In the genomic region with DNA sequence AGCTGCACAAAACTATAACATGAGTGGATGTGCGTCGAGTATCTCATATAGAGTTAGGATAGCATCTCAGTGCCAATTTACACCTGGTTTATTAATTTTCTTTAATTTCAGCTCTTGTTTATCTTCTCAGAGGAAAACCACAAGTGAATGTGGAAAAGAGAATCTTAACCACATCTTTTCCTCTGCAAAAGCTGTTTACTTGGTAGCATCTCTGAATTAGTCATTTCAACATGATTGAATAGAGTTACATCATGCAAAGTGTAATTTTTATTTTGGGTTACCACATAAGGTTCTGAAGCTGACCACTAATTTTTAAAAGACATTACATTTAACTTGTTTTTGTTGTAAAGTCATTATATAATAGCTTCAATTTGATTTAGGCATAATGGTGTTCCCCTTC, we compare ENCODE assay signal across 24 cellular contexts.
DNase-seq lines count a peak whose midpoint lies in the region; ATAC-seq and TF ChIP-seq lines count a peak whose summit lies in the region.
"Had no signal": no experiment of that assay in that cellular context is flagged by ENCODE, and none has a peak within 500 bp of the region (broad histone marks: within the 10 kb centered on the region; RNA-seq: fewer than 3 reads in every experiment).

No MANE protein-coding gene starts in this region.

- no peak overlapping the region for H2BK5ac ChIP-seq in mesenchymal stem cell (ENCODE audit: low read depth, low read length, poor library complexity, severe bottlenecking)

- no peak overlapping the region for H4K91ac ChIP-seq in mesenchymal stem cell (ENCODE audit: low read length)

- no peak overlapping the region for H2AFZ ChIP-seq in mesenchymal stem cell (ENCODE audit: low read depth, low read length)

- no peak overlapping the region for H2BK12ac ChIP-seq in mesenchymal stem cell (ENCODE audit: low read length in 2 of 2)

- no peak overlapping the region for H4K8ac ChIP-seq in mesenchymal stem cell (ENCODE audit: low read length)

- H3K27me3 ChIP-seq in adipocyte (replicated peaks; ENCODE audit: control insufficient read depth, insufficient read depth, low read length) (no peaks in the 10 kb centered on the region), mesenchymal stem cell (ENCODE audit: control insufficient read depth in 1 of 2, insufficient read depth in 1 of 2, low read length in 2 of 2) (no peaks in the 10 kb centered on the region)
- H3K27me3 ChIP-seq: MG63, stomach had no signal

- peaks cover 24% of the 10 kb centered on the region for H3K4me1 Mint-ChIP-seq in activated CD4-positive, alpha-beta T cell treated with anti-CD3 and anti-CD28 coated beads for 36 hours
- H3K4me1 Mint-ChIP-seq: H9, IgD-negative memory B cell, memory B cell, naive B cell had no signal

- H3K36me3 Mint-ChIP-seq in activated CD4-positive, alpha-beta T cell treated with anti-CD3 and anti-CD28 coated beads for 36 hours (ENCODE audit: low read depth): no peaks in the 10 kb centered on the region
- H3K36me3 Mint-ChIP-seq: activated CD8-positive, alpha-beta memory T cell treated with anti-CD3 and anti-CD28 coated beads, Interleukin-2, amount 10 ng/mL, durations not matched to agents 7 days and 5 days; activated naive CD8-positive, alpha-beta T cell treated with anti-CD3 and anti-CD28 coated beads, Interleukin-2, amount 10 ng/mL, durations not matched to agents 7 days and 5 days; IgD-negative memory B cell; memory B cell; naive B cell had no signal

- POLR2A ChIA-PET in activated CD4-positive, alpha-beta T cell treated with anti-CD3 and anti-CD28 coated beads for 36 hours (lab: Charles Lee): no interaction called here
- POLR2A ChIA-PET in HEK293T (lab: Yijun Ruan, JAX): no interaction called here

- WGBS in mesenchymal stem cell: no CpG with 5 or more reads among the region's 2 CpGs

- no peak overlapping the region for H3K4me3 Mint-ChIP-seq in activated CD4-positive, alpha-beta T cell treated with anti-CD3 and anti-CD28 coated beads for 36 hours
- H3K4me3 Mint-ChIP-seq: activated CD8-positive, alpha-beta memory T cell treated with anti-CD3 and anti-CD28 coated beads, Interleukin-2, amount 10 ng/mL, durations not matched to agents 7 days and 5 days; activated naive CD8-positive, alpha-beta T cell treated with anti-CD3 and anti-CD28 coated beads, Interleukin-2, amount 10 ng/mL, durations not matched to agents 7 days and 5 days; H9; IgD-negative memory B cell; memory B cell; naive B cell had no signal

- no peak overlapping the region for H3K4ac ChIP-seq in mesenchymal stem cell (ENCODE audit: low read depth in 1 of 2, low read length in 2 of 2)

- H2BK15ac ChIP-seq in mesenchymal stem cell (ENCODE audit: low read depth, poor library complexity, severe bottlenecking): no peak overlapping the region

- H3K14ac ChIP-seq in mesenchymal stem cell (ENCODE audit: low read length in 2 of 2): no peak overlapping the region

- intact Hi-C loops in activated CD4-positive, alpha-beta T cell treated with anti-CD3 and anti-CD28 coated beads for 36 hours (cut with DNase I, micrococcal nuclease): loop anchor here (2.0 to 10.0 kb wide), 3 partner anchors 116 to 916 kb away; a partner anchor contains a TSS

- no peak overlapping the region for H2BK120ac ChIP-seq in mesenchymal stem cell (ENCODE audit: low read depth, low read length)

- H3K4me3 ChIP-seq in adipocyte (ENCODE audit: low read length) (no peak overlapping the region), mesenchymal stem cell (ENCODE audit: insufficient read depth in 1 of 2, low read depth in 1 of 2, low read length in 2 of 2) (no peak overlapping the region)
- H3K4me3 ChIP-seq: MG63, stomach had no signal

- CTCF ChIA-PET in activated CD4-positive, alpha-beta T cell treated with anti-CD3 and anti-CD28 coated beads for 36 hours (lab: Charles Lee): interaction anchor here (0.6 to 2.3 kb wide), 17 partner anchors 10 to 1617 kb away, joined by 3 to 10 read pairs (median 4); no protein-coding TSS in a partner anchor
- CTCF ChIA-PET in HEK293T (lab: Yijun Ruan, JAX): no interaction called here

- H3K79me1 ChIP-seq in mesenchymal stem cell (replicated peaks; ENCODE audit: low read length, poor library complexity, severe bottlenecking): no peaks in the 10 kb centered on the region

- no peaks in the 10 kb centered on the region for H3K9me3 Mint-ChIP-seq in activated CD4-positive, alpha-beta T cell treated with anti-CD3 and anti-CD28 coated beads for 36 hours (ENCODE audit: low read depth)
- H3K9me3 Mint-ChIP-seq: activated naive CD8-positive, alpha-beta T cell treated with anti-CD3 and anti-CD28 coated beads, Interleukin-2, amount 10 ng/mL, durations not matched to agents 7 days and 5 days; H9; IgD-negative memory B cell; memory B cell; naive B cell had no signal

- peak; percentile 30 for ATAC-seq in activated CD4-positive, alpha-beta T cell treated with anti-CD3 and anti-CD28 coated beads for 36 hours
- no peak for ATAC-seq in SK-N-SH treated with all-trans-retinoic acid at 6 μM for 48 hours
- ATAC-seq: activated CD8-positive, alpha-beta memory T cell treated with anti-CD3 and anti-CD28 coated beads, Interleukin-2, amount 10 ng/mL, durations not matched to agents 7 days and 5 days; left cardiac atrium; Right ventricle myocardium inferior had no signal

- H3K9ac ChIP-seq in adipocyte (ENCODE audit: low read length): no peak overlapping the region
- H3K9ac ChIP-seq in mesenchymal stem cell (ENCODE audit: low read length): no peak overlapping the region

- no peak overlapping the region for H3K27ac ChIP-seq in mesenchymal stem cell (ENCODE audit: low read length, poor library complexity, severe bottlenecking)
- H3K27ac ChIP-seq: 22Rv1, HL-60, stomach had no signal

- H3K23ac ChIP-seq in mesenchymal stem cell (ENCODE audit: low read length in 2 of 2): no peak overlapping the region

- peak overlapping the region; percentile 75 for H3K27ac Mint-ChIP-seq in activated CD4-positive, alpha-beta T cell treated with anti-CD3 and anti-CD28 coated beads for 36 hours
- H3K27ac Mint-ChIP-seq: activated CD8-positive, alpha-beta memory T cell treated with anti-CD3 and anti-CD28 coated beads, Interleukin-2, amount 10 ng/mL, durations not matched to agents 7 days and 5 days; activated naive CD8-positive, alpha-beta T cell treated with anti-CD3 and anti-CD28 coated beads, Interleukin-2, amount 10 ng/mL, durations not matched to agents 7 days and 5 days; H9; IgD-negative memory B cell; memory B cell; naive B cell had no signal

- no peak overlapping the region for H3K18ac ChIP-seq in mesenchymal stem cell (ENCODE audit: low read depth in 1 of 2, low read length in 2 of 2)

- DNase-seq in activated CD4-positive, alpha-beta T cell treated with anti-CD3 and anti-CD28 coated beads for 36 hours: no peak
- DNase-seq in activated CD4-positive, alpha-beta T cell treated with anti-CD3 and anti-CD28 coated beads for 48 hours: no peak
- peak; percentile 15 for DNase-seq in H4 (ENCODE audit: low spot score)
- peak; percentile 41 for DNase-seq in adipocyte (ENCODE audit: low read depth)
- peak; percentile 62 for DNase-seq in mesenchymal stem cell
- no peak for DNase-seq in cerebellar cortex (ENCODE audit: low spot score)
- no peak for DNase-seq in HEK293T (ENCODE audit: extremely low spot score)
- DNase-seq: activated CD8-positive, alpha-beta memory T cell treated with anti-CD3 and anti-CD28 coated beads, Interleukin-2, amount 10 ng/mL, durations not matched to agents 7 days and 5 days; activated naive CD8-positive, alpha-beta T cell treated with anti-CD3 and anti-CD28 coated beads, Interleukin-2, amount 10 ng/mL, durations not matched to agents 7 days and 5 days; EL; H9; left cardiac atrium; MG63; naive B cell; NCI-H1436 treated with DMSO at 0.1 percent for 48 hours; NCI-H2171; stimulated activated CD4-positive, alpha-beta T cell treated with anti-CD3 and anti-CD28 coated beads, Interleukin-4, amount 100 ng/mL, for 4 hours; stomach had no signal

- no peaks in the 10 kb centered on the region for H3K9me3 ChIP-seq in adipocyte (ENCODE audit: control insufficient read depth, low read length)
- H3K9me3 ChIP-seq in mesenchymal stem cell (ENCODE audit: control insufficient read depth, low read length): no peaks in the 10 kb centered on the region
- H3K9me3 ChIP-seq: MG63, stomach had no signal

- H3K36me3 ChIP-seq in adipocyte (ENCODE audit: control insufficient read depth, insufficient read depth, low read length, severe bottlenecking) (no peaks in the 10 kb centered on the region), mesenchymal stem cell (ENCODE audit: control insufficient read depth in 1 of 2, insufficient read depth in 2 of 2, low read depth in 1 of 2, low read length in 2 of 2) (no peaks in the 10 kb centered on the region)
- H3K36me3 ChIP-seq: MG63, stomach had no signal

- no peak overlapping the region for H2AK5ac ChIP-seq in mesenchymal stem cell (ENCODE audit: low read length, severe bottlenecking)

- H3K4me2 ChIP-seq in mesenchymal stem cell (ENCODE audit: low read length, poor library complexity, severe bottlenecking): no peak overlapping the region

- H3K27me3 Mint-ChIP-seq in activated CD4-positive, alpha-beta T cell treated with anti-CD3 and anti-CD28 coated beads for 36 hours: no peaks in the 10 kb centered on the region
- H3K27me3 Mint-ChIP-seq: naive B cell had no signal

- peaks cover 5% of the 10 kb centered on the region for H3K4me1 ChIP-seq in adipocyte (ENCODE audit: control insufficient read depth, insufficient read depth, low read length)
- H3K4me1 ChIP-seq in mesenchymal stem cell (ENCODE audit: control insufficient read depth, insufficient read depth, low read depth, low read length): no peaks in the 10 kb centered on the region
- H3K4me1 ChIP-seq: stomach had no signal

TF ChIP-seq in HEK293T, 16 proteins besides CTCF, POLR2A, EP300 and RAD21 (continues in another document):
- TF ChIP-seq L3MBTL2 (conservative IDR thresholded peaks at IDR 0.05) (no peak), ZNF384 (IDR thresholded peaks at IDR 0.05) (no peak), BHLHE40 (IDR thresholded peaks at IDR 0.05; ENCODE audit: borderline replicate concordance) (no peak), FOXM1 (IDR thresholded peaks at IDR 0.05; ENCODE audit: borderline replicate concordance) (no peak), SP1 (IDR thresholded peaks at IDR 0.05) (no peak), NFRKB (IDR thresholded peaks at IDR 0.05) (no peak), TARDBP (IDR thresholded peaks at IDR 0.05) (no peak), LEF1 (IDR thresholded peaks at IDR 0.05; ENCODE audit: borderline replicate concordance) (no peak), SUZ12 (IDR thresholded peaks at IDR 0.05) (no peak), CTBP1 (IDR thresholded peaks at IDR 0.05; ENCODE audit: borderline replicate concordance) (no peak)
- TF ChIP-seq, protein P1, sequence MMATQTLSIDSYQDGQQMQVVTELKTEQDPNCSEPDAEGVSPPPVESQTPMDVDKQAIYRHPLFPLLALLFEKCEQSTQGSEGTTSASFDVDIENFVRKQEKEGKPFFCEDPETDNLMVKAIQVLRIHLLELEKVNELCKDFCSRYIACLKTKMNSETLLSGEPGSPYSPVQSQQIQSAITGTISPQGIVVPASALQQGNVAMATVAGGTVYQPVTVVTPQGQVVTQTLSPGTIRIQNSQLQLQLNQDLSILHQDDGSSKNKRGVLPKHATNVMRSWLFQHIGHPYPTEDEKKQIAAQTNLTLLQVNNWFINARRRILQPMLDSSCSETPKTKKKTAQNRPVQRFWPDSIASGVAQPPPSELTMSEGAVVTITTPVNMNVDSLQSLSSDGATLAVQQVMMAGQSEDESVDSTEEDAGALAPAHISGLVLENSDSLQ (IDR thresholded peaks at IDR 0.05): no peak

Comparison
In these comparisons a context has a peak if more than half of its experiments do, and no peak if none do; other contexts are left out.
1. DNase-seq: peak in H4 (single experiment), adipocyte (single experiment) and mesenchymal stem cell (single experiment); none in activated CD4-positive, alpha-beta T cell treated with anti-CD3 and anti-CD28 coated beads for 36 hours (single experiment), activated CD4-positive, alpha-beta T cell treated with anti-CD3 and anti-CD28 coated beads for 48 hours (single experiment), cerebellar cortex (single experiment) and HEK293T (single experiment).